28 cellular contexts compared by ENCODE assay signal in the genomic region with DNA sequence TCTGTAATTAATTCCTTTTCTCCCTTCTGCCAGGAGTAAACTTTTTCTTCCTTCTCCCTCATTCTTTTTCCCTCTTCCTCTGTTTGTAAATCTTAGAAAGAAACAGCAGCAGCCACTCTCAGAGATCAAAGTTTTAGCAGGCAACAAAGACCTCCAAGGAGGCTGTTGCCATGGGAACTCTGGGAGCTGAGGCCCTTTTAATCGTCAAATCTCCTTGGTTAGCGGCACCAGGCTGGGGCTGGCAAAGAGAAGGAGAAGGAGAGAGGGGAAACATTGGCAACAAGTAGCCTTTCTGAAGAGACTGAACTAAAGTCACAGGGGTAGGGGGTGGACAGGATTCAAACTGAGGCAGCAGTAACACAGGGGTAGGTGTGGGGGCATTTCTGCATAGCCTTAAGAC. TPM values are rescaled to one million over a fixed set of nuclear protein-coding genes. Genes with fewer than 3 reads are reported as not detected.
A peak's percentile ranks its signal among the peaks of the same experiment; 100 is the strongest.
DNase-seq lines count a peak whose midpoint lies in the region; ATAC-seq and TF ChIP-seq lines count a peak whose summit lies in the region.
"Had no signal": no experiment of that assay in that cellular context is flagged by ENCODE, and none has a peak within 500 bp of the region (broad histone marks: within the 10 kb centered on the region; RNA-seq: fewer than 3 reads in every experiment).

No MANE protein-coding gene starts in this region.

- ATAC-seq in GM19455 (IDR thresholded peaks at IDR 0.05; ENCODE audit: unreplicated experiment): no peak
- no peak for ATAC-seq in GM21381 (IDR thresholded peaks at IDR 0.05; ENCODE audit: unreplicated experiment)
- ATAC-seq: activated CD8-positive, alpha-beta T cell treated with anti-CD3 and anti-CD28 coated beads, Interleukin-2, amount 10 ng/mL, durations not matched to agents 7 days and 5 days; foreskin keratinocyte; heart right ventricle; stimulated activated effector memory CD8-positive, alpha-beta T cell treated with anti-CD3 and anti-CD28 coated beads, Interleukin-12 subunit alpha, Interleukin-12 subunit beta, amount 100 ng/mL, for 72 hours; T-helper 17 cell had no signal

- H3K79me2 ChIP-seq in neural progenitor cell (ENCODE audit: low read depth): no peaks in the 10 kb centered on the region

- H2AFZ ChIP-seq in neural progenitor cell (replicated peaks): no peak overlapping the region
- H2AFZ ChIP-seq: GM23248 had no signal

- peak overlapping the region; percentile 28 for H3K4me3 Mint-ChIP-seq in neural progenitor cell
- H3K4me3 Mint-ChIP-seq: activated CD8-positive, alpha-beta T cell treated with anti-CD3 and anti-CD28 coated beads, Interleukin-2, amount 10 ng/mL, durations not matched to agents 7 days and 5 days; stimulated activated effector memory CD8-positive, alpha-beta T cell treated with anti-CD3 and anti-CD28 coated beads, Interleukin-12 subunit alpha, Interleukin-12 subunit beta, amount 100 ng/mL, for 72 hours; T-helper 17 cell had no signal

- no peaks in the 10 kb centered on the region for H4K20me1 ChIP-seq in neural progenitor cell (ENCODE audit: low read depth)

- H3K27me3 ChIP-seq in iPS-20b (ENCODE audit: insufficient read depth, low read length) (peaks cover 43% of the 10 kb centered on the region), neural progenitor cell (peaks cover 7% of the 10 kb centered on the region)

- H3K27ac ChIP-seq in angular gyrus (ENCODE audit: low read depth, low read length): peak overlapping the region; percentile 3
- no peak overlapping the region for H3K27ac ChIP-seq in iPS-20b (ENCODE audit: low read length)
- peak overlapping the region; percentile 82 for H3K27ac ChIP-seq in neural progenitor cell
- H3K27ac ChIP-seq: brain microvascular endothelial cell, foreskin keratinocyte, GM23248, heart right ventricle, KMS-11, left ventricle myocardium inferior, RWPE1, SK-N-MC had no signal

- no peak for TF ChIP-seq CTCF in neural progenitor cell (IDR thresholded peaks at IDR 0.05)

- H3F3A ChIP-seq in neural progenitor cell (ENCODE audit: low read depth): peaks cover 60% of the 10 kb centered on the region

- in situ Hi-C loops in G401 (cut with HindIII; ENCODE audit: low sequenced_read_pairs): no loop called here

- H3K36me3 Mint-ChIP-seq in neural progenitor cell: peaks cover 27% of the 10 kb centered on the region
- H3K36me3 Mint-ChIP-seq: stimulated activated effector memory CD8-positive, alpha-beta T cell treated with anti-CD3 and anti-CD28 coated beads, Interleukin-12 subunit alpha, Interleukin-12 subunit beta, amount 100 ng/mL, for 72 hours had no signal

- H3K9me3 ChIP-seq in iPS-20b (ENCODE audit: insufficient read depth, low read depth, low read length) (no peaks in the 10 kb centered on the region), neural progenitor cell (ENCODE audit: low read depth) (no peaks in the 10 kb centered on the region)
- H3K9me3 ChIP-seq: heart right ventricle, left ventricle myocardium inferior had no signal

- H3K4me3 ChIP-seq in iPS-20b (ENCODE audit: low read length) (peak overlapping the region; percentile 32; the same call in 1 of the 2 replicates), neural progenitor cell (peak overlapping the region; percentile 33)
- H3K4me3 ChIP-seq: GM23248, heart right ventricle, left ventricle myocardium inferior, SK-N-MC had no signal

- DNase-seq in G401 (ENCODE audit: low spot score) (peak; percentile 7), neural progenitor cell (ENCODE audit: low spot score) (peak; percentile 94), middle frontal gyrus (ENCODE audit: extremely low spot score, low spot score) (no peak)
- DNase-seq: activated CD8-positive, alpha-beta T cell treated with anti-CD3 and anti-CD28 coated beads, Interleukin-2, amount 10 ng/mL, durations not matched to agents 7 days and 5 days; activated effector memory CD4-positive, alpha-beta T cell treated with anti-CD3 and anti-CD28 coated beads, Interleukin-2, amount 50 U/mL, for 16 hours; activated T-cell treated with anti-CD3 and anti-CD28 coated beads for 4 hours; brain microvascular endothelial cell; effector CD8-positive, alpha-beta T cell; EL; erythroblast; foreskin keratinocyte; GM23248; heart right ventricle; left ventricle myocardium inferior; NCI-H146; NCI-H345; NCI-H748 treated with DMSO at 0.1 percent for 48 hours; T-helper 17 cell had no signal

- peaks cover 2% of the 10 kb centered on the region for H3K9me3 Mint-ChIP-seq in neural progenitor cell
- H3K9me3 Mint-ChIP-seq: stimulated activated effector memory CD8-positive, alpha-beta T cell treated with anti-CD3 and anti-CD28 coated beads, Interleukin-12 subunit alpha, Interleukin-12 subunit beta, amount 100 ng/mL, for 72 hours had no signal

- H3K9ac ChIP-seq in iPS-20b (ENCODE audit: low read depth, low read length) (no peak overlapping the region), neural progenitor cell (no peak overlapping the region)
- H3K9ac ChIP-seq: GM23248, KMS-11 had no signal

- peak overlapping the region; percentile 71 for H3K4me2 ChIP-seq in neural progenitor cell
- H3K4me2 ChIP-seq: KMS-11 had no signal

- peaks cover 85% of the 10 kb centered on the region for H3K4me1 Mint-ChIP-seq in neural progenitor cell

- H3K27ac Mint-ChIP-seq in neural progenitor cell: peak overlapping the region; percentile 99
- H3K27ac Mint-ChIP-seq: activated CD8-positive, alpha-beta T cell treated with anti-CD3 and anti-CD28 coated beads, Interleukin-2, amount 10 ng/mL, durations not matched to agents 7 days and 5 days; stimulated activated effector memory CD8-positive, alpha-beta T cell treated with anti-CD3 and anti-CD28 coated beads, Interleukin-12 subunit alpha, Interleukin-12 subunit beta, amount 100 ng/mL, for 72 hours; T-helper 17 cell had no signal

- H3K36me3 ChIP-seq in iPS-20b (ENCODE audit: insufficient read depth, low read depth, low read length) (no peaks in the 10 kb centered on the region), neural progenitor cell (no peaks in the 10 kb centered on the region)
- H3K36me3 ChIP-seq: brain microvascular endothelial cell, heart right ventricle, left ventricle myocardium inferior had no signal

- H3K4me1 ChIP-seq in iPS-20b (ENCODE audit: insufficient read depth, low read length): peaks cover 38% of the 10 kb centered on the region; the same call in 1 of the 2 replicates
- peaks cover 77% of the 10 kb centered on the region for H3K4me1 ChIP-seq in neural progenitor cell
- H3K4me1 ChIP-seq: foreskin keratinocyte had no signal

- no peaks in the 10 kb centered on the region for H3K27me3 Mint-ChIP-seq in neural progenitor cell (ENCODE audit: insufficient read depth, low read depth)

RNA-seq across cellular contexts. Expression of a gene that starts 25.2 kb away (rescaled TPM):
- 0.86 and 1.6 TPM in 2 replicates for total RNA-seq in G401 (2014; rRNA removed; shearing (Covaris generic))
- total RNA-seq in neural progenitor cell (ENCODE audit: low replicate concordance): 34.3 and 42.1 TPM in 2 replicates
- total RNA-seq: foreskin keratinocyte, GM23248 had no signal

RNA-seq across cellular contexts. Expression of a gene that starts 38.9 kb away (rescaled TPM):
- total RNA-seq in G401 (2014; rRNA removed; shearing (Covaris generic)): not detected in 2 replicates
- total RNA-seq in neural progenitor cell (ENCODE audit: low replicate concordance): 1.2 TPM in 1 of 2 replicates, not detected in the other
- total RNA-seq: activated CD8-positive, alpha-beta T cell treated with anti-CD3 and anti-CD28 coated beads, Interleukin-2, amount 10 ng/mL, durations not matched to agents 7 days and 5 days; chondrocyte; foreskin keratinocyte; GM23248; HT-29; T-helper 17 cell had no signal

Comparison
In these comparisons a context has a peak if more than half of its experiments do, and no peak if none do; other contexts are left out.
1. RNA of a gene that starts 25.2 kb away (total RNA-seq): 34.3 to 42.1 TPM in neural progenitor cell; 0.86 to 1.6 TPM in G401; every median in the first group is over 10 times any median in the second.